11 cellular contexts compared by ENCODE assay signal in genomic region chr1:221979461-221980032, GRCh38.
DNase-seq lines count a peak whose midpoint lies in the region; ATAC-seq and TF ChIP-seq lines count a peak whose summit lies in the region.
"Had no signal": no experiment of that assay in that cellular context is flagged by ENCODE, and none has a peak within 500 bp of the region (broad histone marks: within the 10 kb centered on the region; RNA-seq: fewer than 3 reads in every experiment).

No MANE protein-coding gene starts in this region.

- H3K9ac ChIP-seq in ES-I3 (ENCODE audit: low read depth, low read length) (peak overlapping the region; percentile 16; the same call in 1 of the 2 replicates), liver (ENCODE audit: low read depth in 1 of 2, low read length in 2 of 2) (no peak overlapping the region)

- peak; percentile 70 to 77 for TF ChIP-seq RAD21 in liver (IDR thresholded peaks at IDR 0.05)

- no peak overlapping the region for H3K27ac Mint-ChIP-seq in activated CD4-positive, alpha-beta T cell treated with anti-CD3 and anti-CD28 coated beads for 36 hours

- no peaks in the 10 kb centered on the region for H3K27me3 ChIP-seq in body of pancreas
- H3K27me3 ChIP-seq in liver (ENCODE audit: control insufficient read depth in 4 of 4, insufficient read depth in 4 of 4, low read length in 3 of 4), result no peaks in the 10 kb centered on the region
- no peaks in the 10 kb centered on the region for H3K27me3 ChIP-seq in HAP-1 (ENCODE audit: low read depth)
- H3K27me3 ChIP-seq: SJSA1 had no signal

- in situ Hi-C loops in HAP-1 (cut with MboI; ENCODE audit: low sequenced_read_pairs), result no loop called here

- no peak for ATAC-seq in body of pancreas
- no peak for ATAC-seq in GM19351 (IDR thresholded peaks at IDR 0.05; ENCODE audit: unreplicated experiment)
- no peak for ATAC-seq in activated CD4-positive, alpha-beta T cell treated with anti-CD3 and anti-CD28 coated beads for 36 hours

- CTCF ChIA-PET in activated CD4-positive, alpha-beta T cell treated with anti-CD3 and anti-CD28 coated beads for 36 hours (lab: Charles Lee), result interaction anchor here (0.6 kb wide), 1 partner anchor 114 kb away, joined by 3 read pairs; no protein-coding TSS in a partner anchor

- no peak overlapping the region for H3K4me3 Mint-ChIP-seq in activated CD4-positive, alpha-beta T cell treated with anti-CD3 and anti-CD28 coated beads for 36 hours

- H3K36me3 ChIP-seq in ES-I3 (ENCODE audit: insufficient read depth, low read length), result no peaks in the 10 kb centered on the region; the same call in 1 of the 2 replicates
- no peaks in the 10 kb centered on the region for H3K36me3 ChIP-seq in body of pancreas (replicated peaks in 1 of 2; ENCODE audit: insufficient read depth in 1 of 2, low read depth in 2 of 2)
- H3K36me3 ChIP-seq in liver (ENCODE audit: control insufficient read depth in 4 of 4, insufficient read depth in 3 of 4, low read depth in 1 of 4, low read length in 3 of 4), result no peaks in the 10 kb centered on the region
- H3K36me3 ChIP-seq in HAP-1 (replicated peaks), result no peaks in the 10 kb centered on the region
- H3K36me3 ChIP-seq: SJSA1 had no signal

- no peaks in the 10 kb centered on the region for H3K9me3 ChIP-seq in ES-I3 (ENCODE audit: control insufficient read depth, insufficient read depth, low read length)
- no peaks in the 10 kb centered on the region for H3K9me3 ChIP-seq in body of pancreas
- H3K9me3 ChIP-seq in liver (ENCODE audit: control insufficient read depth in 4 of 4, low read length in 3 of 4), result no peaks in the 10 kb centered on the region
- no peaks in the 10 kb centered on the region for H3K9me3 ChIP-seq in HAP-1
- H3K9me3 ChIP-seq: SJSA1 had no signal

- TF ChIP-seq POLR2A in body of pancreas (IDR thresholded peaks at IDR 0.05), result no peak

- no peak overlapping the region for H3K4me3 ChIP-seq in LNCaP clone FGC (ENCODE audit: low read depth, low read length)
- H3K4me3 ChIP-seq in body of pancreas, result no peak overlapping the region
- H3K4me3 ChIP-seq in liver (ENCODE audit: low read depth in 1 of 3, low read length in 3 of 3), result no peak overlapping the region
- H3K4me3 ChIP-seq in HAP-1, result no peak overlapping the region
- H3K4me3 ChIP-seq: SJSA1 had no signal

- POLR2A ChIA-PET in activated CD4-positive, alpha-beta T cell treated with anti-CD3 and anti-CD28 coated beads for 36 hours (lab: Charles Lee), result no interaction called here

- H3K27ac ChIP-seq in body of pancreas (no peak overlapping the region), liver (ENCODE audit: low read depth in 1 of 2, low read length in 2 of 2) (no peak overlapping the region)
- H3K27ac ChIP-seq: SJSA1 had no signal

- H3K27me3 Mint-ChIP-seq in activated CD4-positive, alpha-beta T cell treated with anti-CD3 and anti-CD28 coated beads for 36 hours, result peaks cover 5% of the 10 kb centered on the region

- intact Hi-C loops in body of pancreas (cut with DNase I), result no loop called here
- intact Hi-C loops in activated CD4-positive, alpha-beta T cell treated with anti-CD3 and anti-CD28 coated beads for 36 hours (cut with DNase I, micrococcal nuclease), result no loop called here

- peaks cover 2% of the 10 kb centered on the region for H3K4me1 Mint-ChIP-seq in activated CD4-positive, alpha-beta T cell treated with anti-CD3 and anti-CD28 coated beads for 36 hours

- H3K9me3 Mint-ChIP-seq in activated CD4-positive, alpha-beta T cell treated with anti-CD3 and anti-CD28 coated beads for 36 hours (ENCODE audit: low read depth), result no peaks in the 10 kb centered on the region

- H3K4me1 ChIP-seq in ES-I3 (ENCODE audit: insufficient read depth, low read length) (peaks cover 21% of the 10 kb centered on the region), body of pancreas (no peaks in the 10 kb centered on the region), liver (ENCODE audit: control insufficient read depth in 4 of 4, insufficient read depth in 4 of 4, low read length in 3 of 4) (peaks cover 0 to 3% (median 0%) of the 10 kb centered on the region in 4 donors), HAP-1 (no peaks in the 10 kb centered on the region)
- H3K4me1 ChIP-seq: SJSA1 had no signal

- H3K36me3 Mint-ChIP-seq in activated CD4-positive, alpha-beta T cell treated with anti-CD3 and anti-CD28 coated beads for 36 hours (ENCODE audit: low read depth), result no peaks in the 10 kb centered on the region

- TF ChIP-seq CTCF in LNCaP clone FGC (IDR thresholded peaks at IDR 0.05; ENCODE audit: control insufficient read depth, extremely low read depth, insufficient read depth), result peak; percentile 25; the same call in 1 of the 2 replicates
- TF ChIP-seq CTCF in body of pancreas (IDR thresholded peaks at IDR 0.05), result peak in 6 of 7 experiments; percentile 21 to 39 (median 36)
- peak; percentile 41 for TF ChIP-seq CTCF in liver (IDR thresholded peaks at IDR 0.05; ENCODE audit: low read depth, low read length, missing input control)

- DNase-seq in LNCaP clone FGC (ENCODE audit: low read depth) (no peak), body of pancreas (no peak), HAP-1 (ENCODE audit: low spot score in 2 of 2) (no peak), HuH-7.5 (ENCODE audit: low spot score) (no peak)
- DNase-seq in activated CD4-positive, alpha-beta T cell treated with anti-CD3 and anti-CD28 coated beads for 36 hours, result no peak
- DNase-seq: activated CD4-positive, alpha-beta T cell treated with anti-CD3 and anti-CD28 coated beads for 4 hours; COR-L47 had no signal

TF ChIP-seq in liver, 16 proteins besides CTCF, POLR2A, EP300 and RAD21:
- TF ChIP-seq REST (IDR thresholded peaks at IDR 0.05) (no peak), EGR1 (IDR thresholded peaks at IDR 0.05; ENCODE audit: low read depth in 2 of 2) (no peak), RXRA (IDR thresholded peaks at IDR 0.05) (no peak), GABPA (IDR thresholded peaks at IDR 0.05 in 1 of 2, conservative IDR thresholded peaks at IDR 0.05 in 1 of 2) (no peak), ATF3 (IDR thresholded peaks at IDR 0.05) (no peak), ZBTB33 (IDR thresholded peaks at IDR 0.05) (no peak), SP1 (IDR thresholded peaks at IDR 0.05) (no peak), FOXA2 (IDR thresholded peaks at IDR 0.05) (no peak), NR2F2 (IDR thresholded peaks at IDR 0.05) (no peak), TAF1 (conservative IDR thresholded peaks at IDR 0.05) (no peak), YY1 (IDR thresholded peaks at IDR 0.05) (no peak), MAX (IDR thresholded peaks at IDR 0.05) (no peak), JUND (IDR thresholded peaks at IDR 0.05) (no peak), HNF4A (conservative IDR thresholded peaks at IDR 0.05) (no peak)
